Comparison of ENCODE assay signal across 8 cellular contexts in genomic region chrX:24025741-24026402, GRCh38. TPM values are rescaled to one million over a fixed set of nuclear protein-coding genes. Genes with fewer than 3 reads are reported as not detected.
DNase-seq lines count a peak whose midpoint lies in the region; ATAC-seq, FAIRE-seq and TF ChIP-seq lines count a peak whose summit lies in the region.

No MANE protein-coding gene starts in this region.

- no peak for TF ChIP-seq POLR2A in endothelial cell of umbilical vein (IDR thresholded peaks at IDR 0.05; ENCODE audit: low read depth, low read length)

- no peak for TF ChIP-seq CTCF in endothelial cell of umbilical vein (IDR thresholded peaks at IDR 0.05; ENCODE audit: extremely low read depth in 1 of 2, insufficient read depth in 1 of 2, low read depth in 1 of 2, low read length in 2 of 2)

- H3K9me3 ChIP-seq in SJSA1 (replicated peaks) (no peaks in the 10 kb centered on the region), endothelial cell of umbilical vein (replicated peaks; ENCODE audit: control insufficient read depth, insufficient read depth, low read length) (no peaks in the 10 kb centered on the region)

- H3K36me3 Mint-ChIP-seq in naive B cell, result no peaks in the 10 kb centered on the region

- peak overlapping the region; percentile 74 to 96 (median 90) for H3K27ac Mint-ChIP-seq in naive B cell

- H3K36me3 ChIP-seq in SJSA1 (peaks cover 4% of the 10 kb centered on the region; the same call in 1 of the 2 replicates), endothelial cell of umbilical vein (ENCODE audit: control insufficient read depth in 2 of 2, extremely low read depth in 1 of 2, insufficient read depth in 2 of 2, low read length in 2 of 2) (no peaks in the 10 kb centered on the region)

- TSS peak; percentile 86 for BruUV-seq in endothelial cell of umbilical vein (replicated peaks; lab: Mats Ljungman, UMichigan)

- H3K4me3 Mint-ChIP-seq in naive B cell, result peak overlapping the region; percentile 80 to 95 (median 86)

- H3K79me2 ChIP-seq in endothelial cell of umbilical vein (ENCODE audit: control insufficient read depth, insufficient read depth, low read length), result peaks cover 25% of the 10 kb centered on the region

- H3K4me1 Mint-ChIP-seq in naive B cell, result peaks cover 10% of the 10 kb centered on the region in 3 donors

- H3K4me1 ChIP-seq in SJSA1 (replicated peaks) (peaks cover 5% of the 10 kb centered on the region), endothelial cell of umbilical vein (ENCODE audit: control insufficient read depth, extremely low read depth, insufficient read depth, low read length) (peaks cover 8% of the 10 kb centered on the region)

- H3K27me3 ChIP-seq in SJSA1 (replicated peaks) (no peaks in the 10 kb centered on the region), endothelial cell of umbilical vein (ENCODE audit: control insufficient read depth in 2 of 2, insufficient read depth in 2 of 2, low read length in 2 of 2) (no peaks in the 10 kb centered on the region)

- POLR2A ChIA-PET in endothelial cell of umbilical vein (lab: Charles Lee), result interaction anchor here (0.6 to 1.8 kb wide), 4 partner anchors 17 to 243 kb away, joined by 3 to 14 read pairs (median 4); partner anchors contain the start of genes EIF2S3 and SAT1

- peak overlapping the region; percentile 23 for H2AFZ ChIP-seq in endothelial cell of umbilical vein (ENCODE audit: low read depth, low read length)

- H4K20me1 ChIP-seq in endothelial cell of umbilical vein (replicated peaks; ENCODE audit: control insufficient read depth, extremely low read depth, insufficient read depth, low read length), result no peaks in the 10 kb centered on the region

- H3K9me1 ChIP-seq in endothelial cell of umbilical vein (replicated peaks; ENCODE audit: control insufficient read depth, extremely low read depth, insufficient read depth, low read length), result no peaks in the 10 kb centered on the region

- H3K9ac ChIP-seq in endothelial cell of umbilical vein (replicated peaks; ENCODE audit: extremely low read depth, insufficient read depth, low read length), result peak overlapping the region; percentile 86

- peak overlapping the region; percentile 86 for H3K4me2 ChIP-seq in endothelial cell of umbilical vein (ENCODE audit: insufficient read depth, low read length)

- H3K27ac ChIP-seq in SJSA1 (peak overlapping the region; percentile 99), endothelial cell of umbilical vein (ENCODE audit: insufficient read depth, low read depth, low read length) (peak overlapping the region; percentile 90)

- H3K9me3 Mint-ChIP-seq in naive B cell, result peaks cover 0 to 4% (median 0%) of the 10 kb centered on the region in 7 donors

- intact Hi-C loops in endothelial cell of umbilical vein (cut with micrococcal nuclease), result loop anchor here (1.0 to 5.0 kb wide), 5 partner anchors 28 to 244 kb away; partner anchors contain the start of genes CXorf58, EIF2S3 and SAT1

- dilution Hi-C loops in endothelial cell of umbilical vein (cut with MboI; ENCODE audit: extremely low pct_ligation_motif_present, low sequenced_read_pairs), result no loop called here

- FAIRE-seq in endothelial cell of umbilical vein (lab: Jason Lieb, UNC), result no peak

- ATAC-seq in GM19438 (IDR thresholded peaks at IDR 0.05; ENCODE audit: low read depth, unreplicated experiment), result peak; percentile 28
- peak; percentile 18 for ATAC-seq in HG03520 (IDR thresholded peaks at IDR 0.05; ENCODE audit: unreplicated experiment)
- peak; percentile 22 to 24 for ATAC-seq in naive B cell (ENCODE audit: low read depth in 2 of 2)

- peaks cover 0 to 9% (median 0%) of the 10 kb centered on the region in 3 donors for H3K27me3 Mint-ChIP-seq in naive B cell

- CTCF ChIA-PET in endothelial cell of umbilical vein (lab: Charles Lee), result interaction anchor here (0.5 to 2.5 kb wide), 2 partner anchors 28 to 218 kb away, joined by 3 to 32 read pairs; partner anchors contain the start of gene EIF2S3

- DNase-seq in DMS53 treated with DMSO at 0.1 percent for 48 hours (lab: John Stamatoyannopoulos, UW; ENCODE audit: unreplicated experiment), result peak; percentile 44
- peak in 1 of 2 experiments; percentile 57 for DNase-seq in SJSA1 (ENCODE audit: low read depth in 1 of 2, low spot score in 2 of 2)
- peak; percentile 51 for DNase-seq in endothelial cell of umbilical vein (ENCODE audit: low read depth, low spot score)
- no peak for DNase-seq in naive B cell
- no peak for DNase-seq in GOT3 (lab: John Stamatoyannopoulos, UW)
- no peak for DNase-seq in NCI-H187 (lab: John Stamatoyannopoulos, UW)

- H3K4me3 ChIP-seq in SJSA1 (peak overlapping the region; percentile 89), endothelial cell of umbilical vein (replicated peaks in 1 of 3; ENCODE audit: insufficient read depth in 1 of 3, low read depth in 1 of 3, low read length in 3 of 3) (peak overlapping the region; percentile 13 to 49 (median 49))

TF ChIP-seq in endothelial cell of umbilical vein, 7 proteins besides CTCF, POLR2A, EP300 and RAD21:
- TF ChIP-seq FOS (IDR thresholded peaks at IDR 0.05; ENCODE audit: borderline replicate concordance, insufficient read depth, low read length) (no peak), POLR2AphosphoS5 (IDR thresholded peaks at IDR 0.05; ENCODE audit: insufficient read depth, low read depth, low read length) (no peak), JUN (IDR thresholded peaks at IDR 0.05; ENCODE audit: borderline replicate concordance, insufficient read depth, insufficient read length, low read depth) (no peak), EZH2 (IDR thresholded peaks at IDR 0.05; ENCODE audit: borderline replicate concordance, low read depth, low read length, severe bottlenecking) (no peak), MYC (IDR thresholded peaks at IDR 0.05; ENCODE audit: low read depth, low read length) (no peak)

RNA-seq across cellular contexts. Expression of gene KLHL15, which starts 1.1 kb away (rescaled TPM):
- total RNA-seq in SJSA1 (2014; rRNA removed; shearing (Covaris generic)), result 9.4 and 12.8 TPM in 2 replicates
- total RNA-seq in endothelial cell of umbilical vein, result 3.6 TPM in 2 replicates
- 0.91 and 1.4 TPM in 2 replicates for polyA plus RNA-seq in endothelial cell of umbilical vein
- polyA plus RNA-seq in endothelial cell of umbilical vein (2011; cell fraction: cytosol; rRNA removed), result 1.3 and 1.4 TPM in 2 replicates
- 2.8 and 4.1 TPM in 2 replicates for polyA plus RNA-seq in endothelial cell of umbilical vein (2011; cell fraction: nucleus; rRNA removed)
- polyA plus RNA-seq in endothelial cell of umbilical vein (2012), result 1.9 and 2.4 TPM in 2 replicates
- polyA minus RNA-seq in endothelial cell of umbilical vein, result 3.9 and 5.6 TPM in 2 replicates
- polyA minus RNA-seq in endothelial cell of umbilical vein (2011; cell fraction: cytosol; rRNA and poly(A)+ RNA removed), result 17.2 TPM
- polyA minus RNA-seq in endothelial cell of umbilical vein (2011; cell fraction: nucleus; rRNA and poly(A)+ RNA removed), result 5.2 and 7.9 TPM in 2 replicates
- 1 to 10 TPM in 5 of 6 donors, not detected in 1; 2.5 to 4.5 (median 3.3) TPM for polyA plus RNA-seq in naive B cell (ENCODE audit: low read depth in 6 of 6)

RNA-seq across cellular contexts. Expression of gene EIF2S3, which starts 28.9 kb away (rescaled TPM):
- 100 and 162 TPM in 2 replicates for total RNA-seq in SJSA1 (2014; rRNA removed; shearing (Covaris generic))
- total RNA-seq in endothelial cell of umbilical vein, result 152 and 161 TPM in 2 replicates
- 33.9 and 35.8 TPM in 2 replicates for polyA plus RNA-seq in endothelial cell of umbilical vein
- polyA plus RNA-seq in endothelial cell of umbilical vein (2011; cell fraction: cytosol; rRNA removed), result 58.3 and 59.1 TPM in 2 replicates
- 86.5 and 120 TPM in 2 replicates for polyA plus RNA-seq in endothelial cell of umbilical vein (2011; cell fraction: nucleus; rRNA removed)
- 120 and 137 TPM in 2 replicates for polyA plus RNA-seq in endothelial cell of umbilical vein (2012)
- 100 and 108 TPM in 2 replicates for polyA minus RNA-seq in endothelial cell of umbilical vein
- polyA minus RNA-seq in endothelial cell of umbilical vein (2011; cell fraction: cytosol; rRNA and poly(A)+ RNA removed), result 1,013 TPM
- polyA minus RNA-seq in endothelial cell of umbilical vein (2011; cell fraction: nucleus; rRNA and poly(A)+ RNA removed), result 37.7 and 67.4 TPM in 2 replicates
- polyA plus RNA-seq in naive B cell (ENCODE audit: low read depth in 6 of 6), result 100 to 1,000 TPM in 5 of 6 donors, 10 to 100 TPM in 1; 86.9 to 162 (median 128) TPM

Comparison
In these comparisons a context has a peak if more than half of its experiments do, and no peak if none do; other contexts are left out.
1. DNase-seq: peak in DMS53 treated with DMSO at 0.1 percent for 48 hours (single experiment) and endothelial cell of umbilical vein (single experiment); none in naive B cell (single experiment), GOT3 (single experiment) and NCI-H187 (0 of 2).
2. Peak in every context shown above with its lines, with median percentiles within 50 percentile points of each other: ATAC-seq.